Comparison of ENCODE assay signal across 8 cellular contexts in the genomic region with DNA sequence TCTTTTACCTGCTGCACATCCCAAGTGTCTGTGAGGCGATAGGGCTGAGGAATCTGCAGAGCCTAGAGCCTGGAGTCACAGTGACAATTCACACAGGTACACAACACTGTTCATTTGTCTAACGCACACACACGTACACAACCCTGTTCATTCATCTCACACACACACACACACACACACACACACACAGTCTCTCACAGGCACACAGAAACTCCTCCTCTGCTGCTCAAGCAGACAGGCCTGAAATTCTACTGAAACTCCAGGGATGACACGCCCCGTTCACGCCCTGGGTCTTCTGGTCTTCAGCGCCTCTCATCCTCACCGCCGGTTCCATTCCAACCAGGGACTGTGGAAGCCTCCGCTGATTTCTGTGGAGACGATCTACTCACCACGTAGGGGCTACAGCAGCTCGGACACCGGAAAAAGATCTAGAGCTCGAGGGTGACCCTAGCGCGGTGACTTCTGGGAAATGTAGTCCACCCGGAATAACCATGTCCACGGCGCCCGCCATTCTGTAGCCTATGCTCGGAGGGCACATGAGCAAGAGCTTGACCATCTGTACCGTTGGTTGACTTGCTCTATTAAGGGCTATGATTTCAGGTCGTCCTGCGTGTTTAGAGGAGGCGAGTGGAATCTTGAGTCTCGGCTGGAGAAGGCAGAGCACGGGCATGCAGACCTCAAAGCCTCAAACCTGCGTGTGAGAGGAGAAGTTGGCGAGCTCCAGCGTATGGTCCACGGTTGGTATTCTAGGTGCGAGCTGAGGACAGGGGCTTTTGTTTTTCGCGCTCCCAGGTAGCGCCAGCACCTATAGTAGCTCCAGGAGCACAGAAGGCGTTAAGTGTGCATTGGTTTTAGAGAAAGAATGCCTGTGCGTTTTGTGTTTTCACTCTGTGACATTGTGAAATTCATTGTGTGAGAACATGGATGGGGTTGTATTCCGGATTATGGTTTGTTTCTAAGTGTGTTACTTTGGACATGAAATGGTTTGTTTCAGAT. TPM values are rescaled to one million over a fixed set of nuclear protein-coding genes. Genes with fewer than 3 reads are reported as not detected.
DNase-seq lines count a peak whose midpoint lies in the region; ATAC-seq, FAIRE-seq and TF ChIP-seq lines count a peak whose summit lies in the region.

No MANE protein-coding gene starts in this region.

- H3K4me3 ChIP-seq in Karpas-422 (ENCODE audit: low read length) (peak overlapping the region; percentile 64), WI38 (ENCODE audit: low read depth, low read length) (peak overlapping the region; percentile 73), bronchial epithelial cell (ENCODE audit: low read depth, low read length) (peak overlapping the region; percentile 44), iPS-18c (ENCODE audit: insufficient read depth, low read depth, low read length) (peak overlapping the region; percentile 67), gastrocnemius medialis (peak overlapping the region; percentile 56 to 95 (median 58))

- H2AFZ ChIP-seq in Karpas-422 (ENCODE audit: low read length), result peak overlapping the region; percentile 93

- no peaks in the 10 kb centered on the region for H3K27me3 ChIP-seq in Karpas-422 (ENCODE audit: low read length)
- no peaks in the 10 kb centered on the region for H3K27me3 ChIP-seq in bronchial epithelial cell (ENCODE audit: control insufficient read depth, insufficient read depth, low read length)
- no peaks in the 10 kb centered on the region for H3K27me3 ChIP-seq in gastrocnemius medialis

- in situ Hi-C loops in gastrocnemius medialis (cut with MboI; ENCODE audit: low sequenced_read_pairs in 4 of 4), result no loop called here

- DNase-seq in A172 (ENCODE audit: low spot score) (peak; percentile 54), Karpas-422 (peak; percentile 64), bronchial epithelial cell (ENCODE audit: low read depth) (peak; percentile 71), gastrocnemius medialis (peak; percentile 48 to 74)

- H3K27ac ChIP-seq in Karpas-422 (ENCODE audit: low read length) (no peak overlapping the region), gastrocnemius medialis (peak overlapping the region in 3 of 4 donors; percentile 28 to 66 (median 31))

- H3K4me1 ChIP-seq in Karpas-422 (ENCODE audit: low read length), result peaks cover 4% of the 10 kb centered on the region
- peaks cover 0 to 3% of the 10 kb centered on the region in 2 donors for H3K4me1 ChIP-seq in gastrocnemius medialis

- intact Hi-C loops in gastrocnemius medialis (cut with DNase I; ENCODE audit: low total_unique reads), result loop anchor here (1.0 kb wide), 2 partner anchors 34 to 50 kb away; partner anchors contain the start of genes ZNF221 and ZNF45

- ATAC-seq in GM19023 (IDR thresholded peaks at IDR 0.05; ENCODE audit: unreplicated experiment) (peak; percentile 93), gastrocnemius medialis (peak; percentile 86 to 99), GM21423 (IDR thresholded peaks at IDR 0.05; ENCODE audit: unreplicated experiment) (no peak)

- TF ChIP-seq POLR2A in gastrocnemius medialis (IDR thresholded peaks at IDR 0.05), result no peak

- no peaks in the 10 kb centered on the region for H3K36me3 ChIP-seq in Karpas-422 (ENCODE audit: insufficient read depth, low read length)
- H3K36me3 ChIP-seq in bronchial epithelial cell (ENCODE audit: control insufficient read depth, insufficient read depth, low read length), result no peaks in the 10 kb centered on the region
- H3K36me3 ChIP-seq in gastrocnemius medialis, result peaks cover 0 to 24% of the 10 kb centered on the region in 2 donors

- peak; percentile 75 for FAIRE-seq in bronchial epithelial cell (lab: Jason Lieb, UNC)

- H3K9me2 ChIP-seq in Karpas-422 (replicated peaks; ENCODE audit: insufficient read depth, low read length), result no peaks in the 10 kb centered on the region

- H3K9me3 ChIP-seq in Karpas-422 (ENCODE audit: low read length) (peaks cover 4% of the 10 kb centered on the region; the same call in 1 of the 2 replicates), iPS-18c (ENCODE audit: control insufficient read depth, insufficient read depth, low read length) (peaks cover 6% of the 10 kb centered on the region), gastrocnemius medialis (peaks cover 0 to 17% (median 6%) of the 10 kb centered on the region in 3 donors)

- TF ChIP-seq CTCF in WI38 (IDR thresholded peaks at IDR 0.05; ENCODE audit: low read depth, low read length) (no peak), bronchial epithelial cell (IDR thresholded peaks at IDR 0.05; ENCODE audit: insufficient read depth, low read length, severe bottlenecking) (no peak), gastrocnemius medialis (IDR thresholded peaks at IDR 0.05 in 4 of 5, conservative IDR thresholded peaks at IDR 0.05 in 1 of 5) (no peak)

- no peaks in the 10 kb centered on the region for H3K79me2 ChIP-seq in Karpas-422 (ENCODE audit: low read length)

- H3K9ac ChIP-seq in Karpas-422 (ENCODE audit: low read length), result peak overlapping the region; percentile 54

- peak overlapping the region; percentile 51 for H3K4me2 ChIP-seq in Karpas-422 (ENCODE audit: low read depth, low read length, poor library complexity, severe bottlenecking)

- H4K20me1 ChIP-seq in Karpas-422 (ENCODE audit: insufficient read depth, low read depth, low read length), result no peaks in the 10 kb centered on the region

RNA-seq across cellular contexts. Expression of gene ZNF404, which starts 17.9 kb away (rescaled TPM):
- 2.1 and 3.5 TPM in 2 replicates for total RNA-seq in A172 (2014; rRNA removed; shearing (Covaris generic))
- total RNA-seq in Karpas-422 (2014; rRNA removed; shearing (Covaris generic); ENCODE audit: low replicate concordance), result 0.22 and 2.6 TPM in 2 replicates
- total RNA-seq in bronchial epithelial cell, result 1.3 and 2.0 TPM in 2 replicates
- total RNA-seq in gastrocnemius medialis, result under 1 TPM; 0.29 to 0.87 (median 0.49) TPM

RNA-seq across cellular contexts. Expression of gene ZNF45, which starts 33.4 kb away (rescaled TPM):
- 11.1 and 15.9 TPM in 2 replicates for total RNA-seq in A172 (2014; rRNA removed; shearing (Covaris generic))
- total RNA-seq in Karpas-422 (2014; rRNA removed; shearing (Covaris generic); ENCODE audit: low replicate concordance), result 17.5 and 21.7 TPM in 2 replicates
- total RNA-seq in bronchial epithelial cell, result 11.8 and 13.7 TPM in 2 replicates
- 1 to 10 TPM; 2.8 to 7.7 (median 4.0) TPM for total RNA-seq in gastrocnemius medialis

RNA-seq across cellular contexts. Expression of gene ZNF221, which starts 49.3 kb away (rescaled TPM):
- total RNA-seq in A172 (2014; rRNA removed; shearing (Covaris generic)), result 3.9 and 5.8 TPM in 2 replicates
- total RNA-seq in Karpas-422 (2014; rRNA removed; shearing (Covaris generic); ENCODE audit: low replicate concordance), result 0.19 TPM in 1 of 2 replicates, not detected in the other
- total RNA-seq in bronchial epithelial cell, result 4.7 and 6.1 TPM in 2 replicates
- 10 to 100 TPM in 1 of 4 donors, 1 to 10 TPM in 1, under 1 TPM in 2; 0.76 to 15.3 (median 0.96) TPM for total RNA-seq in gastrocnemius medialis
